ENCODE assay signal across 8 cellular contexts in the genomic region with DNA sequence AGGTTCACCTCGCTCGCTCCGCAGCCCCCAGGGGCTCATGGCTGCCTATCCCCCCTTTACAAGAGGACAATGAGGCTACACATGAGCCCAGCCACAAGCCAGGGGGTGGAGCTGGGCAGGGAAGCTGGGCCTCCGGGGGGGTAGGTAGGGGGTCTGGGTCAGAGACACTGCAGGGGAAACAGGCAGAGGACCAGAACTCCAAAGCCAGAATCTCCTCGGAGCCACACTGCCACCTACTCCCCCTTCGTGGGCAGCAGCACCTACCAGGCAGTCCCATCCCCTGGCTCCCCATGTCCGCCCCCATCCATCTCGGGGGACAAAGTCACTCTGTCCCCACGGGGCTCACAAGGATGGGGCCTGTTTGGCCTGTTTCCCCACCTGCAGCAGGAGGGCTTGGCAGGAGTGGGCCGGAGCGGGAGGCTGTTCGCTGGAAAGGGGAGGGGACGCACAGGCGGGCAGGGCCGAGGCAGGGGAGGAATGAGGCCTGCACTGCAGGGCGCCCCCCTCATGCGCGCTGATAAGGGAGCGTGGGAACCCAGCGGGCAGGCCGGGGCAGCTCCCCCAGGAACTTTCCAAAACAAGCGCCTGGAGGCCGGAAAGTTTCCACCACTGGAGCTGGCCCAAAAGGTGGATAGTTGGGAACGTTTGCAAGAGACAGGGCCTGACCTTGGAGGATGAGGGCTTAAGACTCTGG. TPM values are rescaled to one million over a fixed set of nuclear protein-coding genes. Genes with fewer than 3 reads are reported as not detected.
A peak's percentile ranks its signal among the peaks of the same experiment; 100 is the strongest.
DNase-seq lines count a peak whose midpoint lies in the region; ATAC-seq and TF ChIP-seq lines count a peak whose summit lies in the region.

No MANE protein-coding gene starts in this region.

- DNase-seq in AG04450 (ENCODE audit: low read depth, low spot score) (no peak), NCI-H69 (lab: John Stamatoyannopoulos, UW) (peak; percentile 69), NCI-H2171 (lab: John Stamatoyannopoulos, UW) (no peak), NCI-H128 (lab: John Stamatoyannopoulos, UW; ENCODE audit: unreplicated experiment) (no peak)
- no peak for DNase-seq in stimulated activated CD8-positive, alpha-beta memory T cell treated with anti-CD3 and anti-CD28 coated beads, Interleukin-4, amount 100 ng/mL, for 48 hours

- CTCF ChIA-PET in AG04450 (lab: Charles Lee), result interaction anchor here (0.5 to 1.5 kb wide), 6 partner anchors 12 to 420 kb away, joined by 3 to 5 read pairs (median 3); no protein-coding TSS in a partner anchor

- H3K9me3 Mint-ChIP-seq in nephron, result no peaks in the 10 kb centered on the region

- no peaks in the 10 kb centered on the region for H3K27me3 Mint-ChIP-seq in nephron (ENCODE audit: low read depth)

- H3K4me1 ChIP-seq in endocrine pancreas (ENCODE audit: control insufficient read depth, insufficient read depth, low read length), result no peaks in the 10 kb centered on the region

- peaks cover 44% of the 10 kb centered on the region for H3K4me1 Mint-ChIP-seq in nephron

- H3K4me3 Mint-ChIP-seq in nephron, result peak overlapping the region; percentile 74 to 81 (median 81)

- POLR2A ChIA-PET in AG04450 (lab: Yijun Ruan, JAX), result no interaction called here

- no peaks in the 10 kb centered on the region for H3K27me3 ChIP-seq in AG04450 (ENCODE audit: control insufficient read depth, insufficient read depth, low read length)
- no peaks in the 10 kb centered on the region for H3K27me3 ChIP-seq in endocrine pancreas (ENCODE audit: control insufficient read depth, insufficient read depth, low read length)

- H3K27ac Mint-ChIP-seq in nephron, result peak overlapping the region; percentile 96 to 98 (median 98)

- no peak for ATAC-seq in GM18907 (IDR thresholded peaks at IDR 0.05; ENCODE audit: unreplicated experiment)

- H3K9me3 ChIP-seq in AG04450 (ENCODE audit: control insufficient read depth, insufficient read depth, low read length) (peaks cover 13% of the 10 kb centered on the region; the same call in 1 of the 2 replicates), endocrine pancreas (ENCODE audit: control insufficient read depth, low read length) (no peaks in the 10 kb centered on the region)

- peak overlapping the region; percentile 38 for H3K9ac ChIP-seq in endocrine pancreas (ENCODE audit: control insufficient read depth, insufficient read depth, low read length)

- peak overlapping the region; percentile 69 for H3K4me3 ChIP-seq in AG04450 (ENCODE audit: low read depth, low read length)
- no peak overlapping the region for H3K4me3 ChIP-seq in endocrine pancreas (ENCODE audit: control insufficient read depth, insufficient read depth, low read length)

- H3K36me3 Mint-ChIP-seq in nephron (ENCODE audit: low read depth), result peaks cover 5% of the 10 kb centered on the region

- peak overlapping the region; percentile 11 for H3K27ac ChIP-seq in AG04450 (ENCODE audit: low read depth, low read length)

- TF ChIP-seq CTCF in AG04450 (IDR thresholded peaks at IDR 0.05; ENCODE audit: low read depth, low read length), result no peak
- no peak for TF ChIP-seq CTCF in nephron (IDR thresholded peaks at IDR 0.05; ENCODE audit: unreplicated experiment in 3 of 3)

- no peaks in the 10 kb centered on the region for H3K36me3 ChIP-seq in endocrine pancreas (ENCODE audit: control insufficient read depth, insufficient read depth, low read length)

RNA-seq across cellular contexts. Expression of gene ISYNA1, which starts 0.5 kb away (rescaled TPM):
- 13.3 and 19.2 TPM in 2 replicates for polyA plus RNA-seq in AG04450 (2011; rRNA removed)
- polyA minus RNA-seq in AG04450 (2011; rRNA and poly(A)+ RNA removed), result 13.2 and 18.3 TPM in 2 replicates

RNA-seq across cellular contexts. Expression of gene SSBP4, which starts 19.3 kb away (rescaled TPM):
- 9.4 and 12.6 TPM in 2 replicates for polyA plus RNA-seq in AG04450 (2011; rRNA removed)
- polyA minus RNA-seq in AG04450 (2011; rRNA and poly(A)+ RNA removed), result 18.0 and 18.5 TPM in 2 replicates

RNA-seq across cellular contexts. Expression of gene LRRC25, which starts 41.1 kb away (rescaled TPM):
- polyA plus RNA-seq in AG04450 (2011; rRNA removed), result 0.12 and 0.32 TPM in 2 replicates
- polyA minus RNA-seq in AG04450 (2011; rRNA and poly(A)+ RNA removed), result 0.17 and 0.60 TPM in 2 replicates

RNA-seq across cellular contexts. Expression of gene GDF15, which starts 52.5 kb away (rescaled TPM):
- polyA plus RNA-seq in AG04450 (2011; rRNA removed), result 25.0 and 35.9 TPM in 2 replicates
- polyA minus RNA-seq in AG04450 (2011; rRNA and poly(A)+ RNA removed), result 9.5 and 14.5 TPM in 2 replicates
